20 cellular contexts compared by ENCODE assay signal in genomic region chr6:91412532-91412931, GRCh38.
A peak's percentile ranks its signal among the peaks of the same experiment; 100 is the strongest.
DNase-seq lines count a peak whose midpoint lies in the region; ATAC-seq and TF ChIP-seq lines count a peak whose summit lies in the region.
"Had no signal": no experiment of that assay in that cellular context is flagged by ENCODE, and none has a peak within 500 bp of the region (broad histone marks: within the 10 kb centered on the region; RNA-seq: fewer than 3 reads in every experiment).

No MANE protein-coding gene starts in this region.

- no peak overlapping the region for H3K27ac ChIP-seq in PC-3 (ENCODE audit: low read length)
- H3K27ac ChIP-seq in A673 (ENCODE audit: low read depth, low read length, poor library complexity, severe bottlenecking): no peak overlapping the region
- H3K27ac ChIP-seq: Peyer's patch, SK-N-MC had no signal

- H3K4me3 ChIP-seq in PC-3 (ENCODE audit: low read length): no peak overlapping the region
- no peak overlapping the region for H3K4me3 ChIP-seq in A673 (ENCODE audit: low read depth, low read length, poor library complexity, severe bottlenecking)
- H3K4me3 ChIP-seq: Peyer's patch, SK-N-MC had no signal

- BruUV-seq in PC-3 (replicated peaks; lab: Mats Ljungman, UMichigan) (no TSS peak), A673 (replicated peaks; lab: Mats Ljungman, UMichigan) (no TSS peak)

- no peaks in the 10 kb centered on the region for H3K9me3 ChIP-seq in PC-3 (ENCODE audit: low read length)
- H3K9me3 ChIP-seq in A673 (ENCODE audit: low read depth, low read length, poor library complexity, severe bottlenecking): peaks cover 4% of the 10 kb centered on the region
- H3K9me3 ChIP-seq: Peyer's patch had no signal

- intact Hi-C loops in PC-3 (cut with micrococcal nuclease): no loop called here
- intact Hi-C loops in A673 (cut with micrococcal nuclease; ENCODE audit: unreplicated experiment): no loop called here

- no peak overlapping the region for H3K9ac ChIP-seq in PC-3 (ENCODE audit: low read length)

- H3K4me2 ChIP-seq in PC-3 (ENCODE audit: low read length): no peak overlapping the region

- peak; percentile 20 for DNase-seq in PC-3
- DNase-seq in dermis blood vessel endothelial cell: peak; percentile 24
- DNase-seq in A673 (ENCODE audit: low spot score): no peak
- no peak for DNase-seq in NOMO-1 treated with DMSO at 0.1 percent for 48 hours (lab: John Stamatoyannopoulos, UW; ENCODE audit: unreplicated experiment)
- DNase-seq: CD4-positive, CD25-positive, alpha-beta regulatory T cell; DMS79; EL; GDM1; KG1; MM.1S; NCI-H1694; NCI-H2029 treated with DMSO at 0.1 percent for 48 hours; NCI-H446 treated with DMSO at 0.1 percent for 48 hours; NCI-H526; Peyer's patch; SHP77 treated with DMSO at 0.1 percent for 48 hours had no signal

- H3K79me2 ChIP-seq in PC-3 (ENCODE audit: low read length): no peaks in the 10 kb centered on the region

- no peaks in the 10 kb centered on the region for H3K36me3 ChIP-seq in PC-3 (ENCODE audit: low read depth, low read length)
- H3K36me3 ChIP-seq in A673 (ENCODE audit: insufficient read depth, low read length, poor library complexity, severe bottlenecking): no peaks in the 10 kb centered on the region
- H3K36me3 ChIP-seq: Peyer's patch had no signal

- POLR2A ChIA-PET in PC-3 (lab: Charles Lee; ENCODE audit: unreplicated experiment): no interaction called here
- POLR2A ChIA-PET in A673 (lab: Charles Lee; ENCODE audit: low non-redundant PET): no interaction called here

- peak; percentile 40 for ATAC-seq in GM18867 (IDR thresholded peaks at IDR 0.05; ENCODE audit: unreplicated experiment)
- ATAC-seq in PC-3: no peak
- no peak for ATAC-seq in HG03442 (IDR thresholded peaks at IDR 0.05; ENCODE audit: unreplicated experiment)
- ATAC-seq in HG02642 (IDR thresholded peaks at IDR 0.05; ENCODE audit: poor library complexity, unreplicated experiment): no peak

- peak; percentile 33; the same call in 1 of the 2 replicates for TF ChIP-seq CTCF in PC-3 (conservative IDR thresholded peaks at IDR 0.05; ENCODE audit: low read depth, low read length)
- no peak for TF ChIP-seq CTCF in A673 (conservative IDR thresholded peaks at IDR 0.05; ENCODE audit: low read depth, low read length)

- H3F3A ChIP-seq in PC-3 (ENCODE audit: low read length, unreplicated experiment): no peaks in the 10 kb centered on the region

- no peaks in the 10 kb centered on the region for H4K20me1 ChIP-seq in PC-3 (ENCODE audit: low read length)

- CTCF ChIA-PET in PC-3 (lab: Charles Lee) (no interaction called here), A673 (lab: Charles Lee) (no interaction called here)

- H3K27me3 ChIP-seq in PC-3 (ENCODE audit: low read length) (no peaks in the 10 kb centered on the region), A673 (replicated peaks; ENCODE audit: insufficient read depth, low read depth, low read length, poor library complexity) (no peaks in the 10 kb centered on the region)
- H3K27me3 ChIP-seq: Peyer's patch had no signal

- no peaks in the 10 kb centered on the region for H3K9me2 ChIP-seq in PC-3 (replicated peaks; ENCODE audit: low read length)

- H3K4me1 ChIP-seq in PC-3 (ENCODE audit: insufficient read depth, low read length) (no peaks in the 10 kb centered on the region), A673 (ENCODE audit: insufficient read depth, low read length, poor library complexity, severe bottlenecking) (no peaks in the 10 kb centered on the region)
- H3K4me1 ChIP-seq: Peyer's patch had no signal

- no peak overlapping the region for H2AFZ ChIP-seq in PC-3 (ENCODE audit: low read length)

Comparison
In these comparisons a context has a peak if more than half of its experiments do, and no peak if none do; other contexts are left out.
1. DNase-seq: peak in PC-3 (single experiment) and dermis blood vessel endothelial cell (single experiment); none in A673 (single experiment) and NOMO-1 treated with DMSO at 0.1 percent for 48 hours (single experiment).